In genomic region chr20:53922901-53923314, GRCh38 we compare ENCODE assay signal across 9 cellular contexts.
DNase-seq lines count a peak whose midpoint lies in the region; ATAC-seq, FAIRE-seq and TF ChIP-seq lines count a peak whose summit lies in the region.
"Had no signal": no experiment of that assay in that cellular context is flagged by ENCODE, and none has a peak within 500 bp of the region (broad histone marks: within the 10 kb centered on the region; RNA-seq: fewer than 3 reads in every experiment).

No MANE protein-coding gene starts in this region.

- POLR2A ChIA-PET in MCF 10A (lab: Yijun Ruan, JAX) = interaction anchor here (0.7 to 1.4 kb wide), 3 partner anchors 344 to 355 kb away, joined by 3 to 4 read pairs (median 3); no protein-coding TSS in a partner anchor

- DNase-seq in MCF 10A (ENCODE audit: unreplicated experiment) = no peak
- DNase-seq in small intestine = peak; percentile 24
- DNase-seq in iPS-NIHi7 (ENCODE audit: extremely low spot score) = no peak
- DNase-seq in amniotic stem cell (lab: John Stamatoyannopoulos, UW) = no peak
- no peak for DNase-seq in NCI-H2196 (lab: John Stamatoyannopoulos, UW; ENCODE audit: unreplicated experiment)
- DNase-seq in stimulated activated CD4-positive, alpha-beta T cell treated with anti-CD3 and anti-CD28 coated beads, Interleukin-15, amount 100 ng/mL, for 24 hours = no peak

- no peak overlapping the region for H3K4me3 ChIP-seq in small intestine (ENCODE audit: low read depth in 1 of 2, low read length in 2 of 2)
- H3K4me3 ChIP-seq: cardiac muscle cell had no signal

- no peak for FAIRE-seq in small intestine (lab: Jason Lieb, UNC)

- no peaks in the 10 kb centered on the region for H3K36me3 Mint-ChIP-seq in MCF 10A (ENCODE audit: insufficient read depth, unreplicated experiment)

- peak overlapping the region; percentile 2 for H3K27ac Mint-ChIP-seq in MCF 10A (ENCODE audit: low read depth, unreplicated experiment)

- peaks cover 16% of the 10 kb centered on the region for H3K4me1 Mint-ChIP-seq in MCF 10A (ENCODE audit: insufficient read depth, unreplicated experiment)

- no peak for TF ChIP-seq CTCF in MCF 10A (IDR thresholded peaks at IDR 0.05; ENCODE audit: unreplicated experiment)

- no peak overlapping the region for H3K4me3 Mint-ChIP-seq in MCF 10A (ENCODE audit: unreplicated experiment)

- CTCF ChIA-PET in MCF 10A (lab: Yijun Ruan, JAX) = interaction anchor here (0.6 to 1.1 kb wide), 3 partner anchors 51 to 806 kb away, joined by 3 read pairs; no protein-coding TSS in a partner anchor

- no peaks in the 10 kb centered on the region for H3K36me3 ChIP-seq in small intestine (ENCODE audit: control insufficient read depth in 2 of 2, insufficient read depth in 2 of 2, low read length in 2 of 2)
- H3K36me3 ChIP-seq: cardiac muscle cell had no signal

- peaks cover 0 to 3% of the 10 kb centered on the region in 2 donors for H3K4me1 ChIP-seq in small intestine (ENCODE audit: control insufficient read depth in 2 of 2, insufficient read depth in 1 of 2, low read depth in 1 of 2, low read length in 1 of 2)

- H3K9me3 Mint-ChIP-seq in MCF 10A (ENCODE audit: unreplicated experiment) = no peaks in the 10 kb centered on the region

- 20 to 40% (median 36%) methylated on average over 4 of the region's 4 CpGs for WGBS in small intestine, 3 donors

- ATAC-seq in GM19351 (IDR thresholded peaks at IDR 0.05; ENCODE audit: unreplicated experiment) (peak; percentile 46), HG03432 (IDR thresholded peaks at IDR 0.05; ENCODE audit: unreplicated experiment) (peak; percentile 60)

- H3K27me3 Mint-ChIP-seq in MCF 10A (ENCODE audit: insufficient read depth, unreplicated experiment) = no peaks in the 10 kb centered on the region

- H3K27me3 ChIP-seq in small intestine (ENCODE audit: control insufficient read depth in 2 of 2, insufficient read depth in 2 of 2, low read length in 2 of 2) = no peaks in the 10 kb centered on the region
- H3K27me3 ChIP-seq: cardiac muscle cell had no signal

- intact Hi-C loops in MCF 10A (cut with micrococcal nuclease) = no loop called here

- H3K9me3 ChIP-seq in small intestine (ENCODE audit: control insufficient read depth, low read depth) = no peaks in the 10 kb centered on the region

- no TSS peak for BruUV-seq in MCF 10A (replicated peaks; lab: Mats Ljungman, UMichigan)

- H3K27ac ChIP-seq in small intestine (ENCODE audit: low read depth in 1 of 2, low read length in 1 of 2) = no peak overlapping the region
- H3K27ac ChIP-seq: cardiac muscle cell had no signal
